ENCODE assay signal across 21 cellular contexts in genomic region chr2:15532996-15533395, GRCh38. TPM values are rescaled to one million over a fixed set of nuclear protein-coding genes. Genes with fewer than 3 reads are reported as not detected.
A peak's percentile ranks its signal among the peaks of the same experiment; 100 is the strongest.
DNase-seq lines count a peak whose midpoint lies in the region; FAIRE-seq and TF ChIP-seq lines count a peak whose summit lies in the region.
"Had no signal": no experiment of that assay in that cellular context is flagged by ENCODE, and none has a peak within 500 bp of the region (broad histone marks: within the 10 kb centered on the region; RNA-seq: fewer than 3 reads in every experiment).

No MANE protein-coding gene starts in this region.

- POLR2A ChIA-PET in H1 (lab: Charles Lee; ENCODE audit: partially characterized antibody): no interaction called here

- H3K27ac ChIP-seq in H1 (ENCODE audit: low read depth, low read length): no peak overlapping the region
- no peak overlapping the region for H3K27ac ChIP-seq in mesenchymal stem cell (ENCODE audit: low read length, poor library complexity, severe bottlenecking)
- H3K27ac ChIP-seq: BLaER1 treated with 17β-estradiol and CSF1 and Interleukin-3, amounts not matched to agents 10 nM and 100 nM; GM23248 had no signal

- no peak overlapping the region for H3K4me2 ChIP-seq in H1 (ENCODE audit: insufficient read depth in 1 of 2, low read depth in 2 of 2, low read length in 2 of 2)
- no peak overlapping the region for H3K4me2 ChIP-seq in mesenchymal stem cell (ENCODE audit: low read length, poor library complexity, severe bottlenecking)
- H3K4me2 ChIP-seq: BLaER1 treated with 17β-estradiol and CSF1 and Interleukin-3, amounts not matched to agents 10 nM and 100 nM had no signal

- H2BK12ac ChIP-seq in H1 (ENCODE audit: low read depth, low read length) (no peak overlapping the region), mesenchymal stem cell (ENCODE audit: low read length in 2 of 2) (no peak overlapping the region)

- H3K4me3 ChIP-seq in H1 (ENCODE audit: extremely low read depth in 1 of 4, insufficient read depth in 2 of 4, low read depth in 3 of 4, low read length in 4 of 4) (no peak overlapping the region), mesenchymal stem cell (ENCODE audit: insufficient read depth in 1 of 2, low read depth in 1 of 2, low read length in 2 of 2) (no peak overlapping the region)
- H3K4me3 ChIP-seq: BLaER1 treated with 17β-estradiol and CSF1 and Interleukin-3, amounts not matched to agents 10 nM and 100 nM; GM12878; GM23248; HAP-1 had no signal

- H3K9ac ChIP-seq in H1 (replicated peaks in 1 of 4; ENCODE audit: extremely low read depth in 1 of 4, low read depth in 3 of 4, low read length in 3 of 4): no peak overlapping the region
- H3K9ac ChIP-seq in mesenchymal stem cell (ENCODE audit: low read length): no peak overlapping the region
- H3K9ac ChIP-seq: BLaER1 treated with 17β-estradiol and CSF1 and Interleukin-3, amounts not matched to agents 10 nM and 100 nM; GM23248 had no signal

- H3K18ac ChIP-seq in H1 (ENCODE audit: extremely low read depth, low read length): no peak overlapping the region
- no peak overlapping the region for H3K18ac ChIP-seq in mesenchymal stem cell (ENCODE audit: low read depth in 1 of 2, low read length in 2 of 2)

- H2AK5ac ChIP-seq in H1 (ENCODE audit: low read depth, low read length) (no peak overlapping the region), mesenchymal stem cell (ENCODE audit: low read length, severe bottlenecking) (no peak overlapping the region)

- WGBS in H1 (ENCODE audit: extremely low coverage in 1 of 2, insufficient coverage in 1 of 2, insufficient read length in 1 of 2, insufficient replicate concordance in 2 of 2, low coverage in 1 of 2, low lambda C conversion rate in 2 of 2, missing lambda C conversion rate in 1 of 2), 2 experiments: 94% methylated on average over 5 of the region's 5 CpGs; no CpG with 5 or more reads in 1 of the 2 experiments
- 100% methylated on average over 1 of the region's 5 CpGs for WGBS in mesenchymal stem cell

- peaks cover 0 to 1% of the 10 kb centered on the region in 2 experiments for H4K20me1 ChIP-seq in H1 (replicated peaks in 1 of 2; ENCODE audit: control insufficient read depth in 1 of 2, insufficient read depth in 2 of 2, low read length in 2 of 2)
- H4K20me1 ChIP-seq: BLaER1 treated with 17β-estradiol and CSF1 and Interleukin-3, amounts not matched to agents 10 nM and 100 nM had no signal

- peaks cover under 1% of the 10 kb centered on the region; the same call in 1 of the 2 replicates for H3K23me2 ChIP-seq in H1 (ENCODE audit: low read depth, low read length)

- H3K4ac ChIP-seq in H1 (replicated peaks; ENCODE audit: insufficient read length, low read depth, low read length) (no peak overlapping the region), mesenchymal stem cell (ENCODE audit: low read depth in 1 of 2, low read length in 2 of 2) (no peak overlapping the region)

- H3K79me1 ChIP-seq in H1 (ENCODE audit: low read depth, low read length): no peaks in the 10 kb centered on the region; the same call in 1 of the 2 replicates
- peaks cover 18% of the 10 kb centered on the region for H3K79me1 ChIP-seq in mesenchymal stem cell (replicated peaks; ENCODE audit: low read length, poor library complexity, severe bottlenecking)

- H2BK15ac ChIP-seq in H1 (ENCODE audit: low read length) (no peak overlapping the region), mesenchymal stem cell (ENCODE audit: low read depth, poor library complexity, severe bottlenecking) (no peak overlapping the region)

- H4K91ac ChIP-seq in H1 (replicated peaks; ENCODE audit: insufficient read length, low read length): no peak overlapping the region
- H4K91ac ChIP-seq in mesenchymal stem cell (ENCODE audit: low read length): no peak overlapping the region

- H3K23ac ChIP-seq in H1 (ENCODE audit: insufficient read length) (no peak overlapping the region), mesenchymal stem cell (ENCODE audit: low read length in 2 of 2) (no peak overlapping the region)

- H3K14ac ChIP-seq in H1 (ENCODE audit: insufficient read length): no peak overlapping the region
- H3K14ac ChIP-seq in mesenchymal stem cell (ENCODE audit: low read length in 2 of 2): no peak overlapping the region

- H3K27me3 ChIP-seq in H1 (replicated peaks in 1 of 4; ENCODE audit: control insufficient read depth in 3 of 4, extremely low read depth in 1 of 4, insufficient read depth in 3 of 4, low read length in 3 of 4): no peaks in the 10 kb centered on the region
- no peaks in the 10 kb centered on the region for H3K27me3 ChIP-seq in mesenchymal stem cell (ENCODE audit: control insufficient read depth in 1 of 2, insufficient read depth in 1 of 2, low read length in 2 of 2)
- H3K27me3 ChIP-seq: BE2C; BLaER1 treated with 17β-estradiol and CSF1 and Interleukin-3, amounts not matched to agents 10 nM and 100 nM had no signal

- TF ChIP-seq RAD21 in H1 (IDR thresholded peaks at IDR 0.05 in 1 of 2, conservative IDR thresholded peaks at IDR 0.05 in 1 of 2; ENCODE audit: low read depth in 2 of 2, low read length in 2 of 2): no peak

- no peak for TF ChIP-seq EP300 in H1 (IDR thresholded peaks at IDR 0.05; ENCODE audit: borderline replicate concordance in 1 of 2, low read depth in 2 of 2, low read length in 2 of 2)

- CTCF ChIA-PET in H1 (lab: Charles Lee; ENCODE audit: partially characterized antibody): interaction anchor here (1.2 to 1.5 kb wide), 2 partner anchors 13 to 27 kb away, joined by 3 read pairs; no protein-coding TSS in a partner anchor

- H3K9me3 ChIP-seq in H1 (ENCODE audit: insufficient read depth in 2 of 2, low read depth in 1 of 2, low read length in 1 of 2): no peaks in the 10 kb centered on the region
- H3K9me3 ChIP-seq in mesenchymal stem cell (ENCODE audit: control insufficient read depth, low read length): no peaks in the 10 kb centered on the region
- H3K9me3 ChIP-seq: BE2C; BLaER1 treated with 17β-estradiol and CSF1 and Interleukin-3, amounts not matched to agents 10 nM and 100 nM; HAP-1 had no signal

- H3K79me2 ChIP-seq in H1 (ENCODE audit: control insufficient read depth in 1 of 2, insufficient read depth in 2 of 2, low read length in 2 of 2): no peaks in the 10 kb centered on the region

- H2AFZ ChIP-seq in H1 (ENCODE audit: low read length) (no peak overlapping the region), mesenchymal stem cell (ENCODE audit: low read depth, low read length) (no peak overlapping the region)
- H2AFZ ChIP-seq: GM23248 had no signal

- no peak for TF ChIP-seq CTCF in H1 (IDR thresholded peaks at IDR 0.05; ENCODE audit: control extremely low read depth in 1 of 3, insufficient read depth in 1 of 3, low read depth in 1 of 3, low read length in 3 of 3)

- H4K8ac ChIP-seq in H1 (ENCODE audit: extremely low read depth, insufficient read depth, low read length) (no peak overlapping the region), mesenchymal stem cell (ENCODE audit: low read length) (no peak overlapping the region)

- H3K4me1 ChIP-seq in H1 (replicated peaks in 1 of 4; ENCODE audit: control insufficient read depth in 3 of 4, insufficient read depth in 4 of 4, low read length in 3 of 4) (no peaks in the 10 kb centered on the region), mesenchymal stem cell (ENCODE audit: control insufficient read depth, insufficient read depth, low read depth, low read length) (no peaks in the 10 kb centered on the region)
- H3K4me1 ChIP-seq: BE2C; BLaER1 treated with 17β-estradiol and CSF1 and Interleukin-3, amounts not matched to agents 10 nM and 100 nM had no signal

- no peak overlapping the region for H2BK20ac ChIP-seq in H1 (ENCODE audit: low read length)

- peaks cover 0 to 3% (median 0%) of the 10 kb centered on the region in 4 experiments; a peak in 4 of 8 replicates for H3K36me3 ChIP-seq in H1 (ENCODE audit: control insufficient read depth in 2 of 4, insufficient read depth in 4 of 4, low read length in 3 of 4)
- peaks cover 2 to 52% of the 10 kb centered on the region in 2 experiments for H3K36me3 ChIP-seq in mesenchymal stem cell (ENCODE audit: control insufficient read depth in 1 of 2, insufficient read depth in 2 of 2, low read depth in 1 of 2, low read length in 2 of 2)

- H3K56ac ChIP-seq in H1 (replicated peaks; ENCODE audit: insufficient read length, low read depth, low read length): no peak overlapping the region

- DNase-seq in GM12891 (ENCODE audit: insufficient read length, low spot score) (no peak), H54 (ENCODE audit: insufficient read length, low spot score) (no peak), H1 (ENCODE audit: low read depth in 1 of 2, low spot score in 2 of 2) (no peak), mucosa of gallbladder (ENCODE audit: low spot score) (no peak), mesenchymal stem cell (no peak), UCSD-AML1 (lab: John Stamatoyannopoulos, UW; ENCODE audit: unreplicated experiment) (no peak)
- DNase-seq: ACHN; AML-193; BE2C; CD4-positive, alpha-beta T cell; CD8-positive, alpha-beta memory T cell; DMS 273 treated with DMSO at 0.1 percent for 48 hours; DMS79; EL; GDM1; GM23248; HFFc6 had no signal

- TF ChIP-seq POLR2A in GM12891 (IDR thresholded peaks at IDR 0.05; ENCODE audit: low read depth, low read length): no peak
- TF ChIP-seq POLR2A in H54 (IDR thresholded peaks at IDR 0.05; ENCODE audit: low read depth, low read length): no peak
- no peak for TF ChIP-seq POLR2A in H1 (IDR thresholded peaks at IDR 0.05; ENCODE audit: control extremely low read depth in 1 of 2, low read depth in 2 of 2, low read length in 2 of 2)

- H2BK120ac ChIP-seq in H1 (replicated peaks; ENCODE audit: low read depth, low read length) (no peak overlapping the region), mesenchymal stem cell (ENCODE audit: low read depth, low read length) (no peak overlapping the region)

- no peak overlapping the region for H4K5ac ChIP-seq in H1 (ENCODE audit: insufficient read length, low read depth, low read length)

- FAIRE-seq in GM12891 (lab: Jason Lieb, UNC) (peak; percentile 28), H54 (lab: Jason Lieb, UNC) (peak; percentile 23), H1 (lab: Jason Lieb, UNC) (peak; percentile 24)
- FAIRE-seq: D721Med, GM12878 had no signal

- no peak overlapping the region for H2BK5ac ChIP-seq in H1 (ENCODE audit: low read depth, low read length)
- no peak overlapping the region for H2BK5ac ChIP-seq in mesenchymal stem cell (ENCODE audit: low read depth, low read length, poor library complexity, severe bottlenecking)

RNA-seq across cellular contexts. Expression of gene NBAS, which starts 28.1 kb away (rescaled TPM):
- 17.7 TPM for polyA plus RNA-seq in GM12891 (2012; ENCODE audit: low read depth, missing spikeins)
- 34.1 and 34.8 TPM in 2 replicates for total RNA-seq in H1 (2021; fragmentation: NEBNext Ultra II Directional; extraction: Animal tissue kit (Norgen Biotek cat#: 25700))
- 16.4 and 19.6 TPM in 2 replicates for polyA plus RNA-seq in H1 (2011; rRNA removed)
- 17.7 TPM for polyA plus RNA-seq in H1 (2011; cell fraction: cytosol; rRNA removed)
- 25.9 TPM for polyA plus RNA-seq in H1 (2011; cell fraction: nucleus; rRNA removed)
- polyA plus RNA-seq in H1 (2012, experiment 1 of 2): 25.7 to 28.6 TPM (median 27.5 TPM) in 4 replicates
- 2.4 TPM for polyA plus RNA-seq in H1 (2012, experiment 2 of 2)
- 25.4 TPM for polyA plus RNA-seq in H1 (2013, experiment 1 of 2)
- polyA plus RNA-seq in H1 (2013, experiment 2 of 2): 23.0 TPM
- polyA minus RNA-seq in H1 (2011; rRNA and poly(A)+ RNA removed): 70.8 and 84.9 TPM in 2 replicates
- polyA minus RNA-seq in H1 (2011; cell fraction: cytosol; rRNA and poly(A)+ RNA removed): 22.2 TPM
- polyA minus RNA-seq in H1 (2011; cell fraction: nucleus; rRNA and poly(A)+ RNA removed): 56.0 TPM
- total RNA-seq in mucosa of gallbladder: 52.7 TPM
- polyA plus RNA-seq in mesenchymal stem cell (2013, experiment 1 of 2): 22.8 TPM
- polyA plus RNA-seq in mesenchymal stem cell (2013, experiment 2 of 2): 22.6 TPM

RNA-seq across cellular contexts. Expression of gene DDX1, which starts 58.7 kb away (rescaled TPM):
- polyA plus RNA-seq in GM12891 (2012; ENCODE audit: low read depth, missing spikeins): 60.9 TPM
- 155 and 161 TPM in 2 replicates for total RNA-seq in H1 (2021; fragmentation: NEBNext Ultra II Directional; extraction: Animal tissue kit (Norgen Biotek cat#: 25700))
- polyA plus RNA-seq in H1 (2011; rRNA removed): 28.3 and 51.1 TPM in 2 replicates
- polyA plus RNA-seq in H1 (2011; cell fraction: cytosol; rRNA removed): 90.9 TPM
- 15.6 TPM for polyA plus RNA-seq in H1 (2011; cell fraction: nucleus; rRNA removed)
- polyA plus RNA-seq in H1 (2012, experiment 1 of 2): 92.5 to 157 TPM (median 115 TPM) in 4 replicates
- 11.4 TPM for polyA plus RNA-seq in H1 (2012, experiment 2 of 2)
- polyA plus RNA-seq in H1 (2013, experiment 1 of 2): 87.2 TPM
- 85.0 TPM for polyA plus RNA-seq in H1 (2013, experiment 2 of 2)
- 46.2 and 64.7 TPM in 2 replicates for polyA minus RNA-seq in H1 (2011; rRNA and poly(A)+ RNA removed)
- 44.8 TPM for polyA minus RNA-seq in H1 (2011; cell fraction: cytosol; rRNA and poly(A)+ RNA removed)
- polyA minus RNA-seq in H1 (2011; cell fraction: nucleus; rRNA and poly(A)+ RNA removed): 44.1 TPM
- total RNA-seq in mucosa of gallbladder: 69.1 TPM
- 92.2 TPM for polyA plus RNA-seq in mesenchymal stem cell (2013, experiment 1 of 2)
- 94.3 TPM for polyA plus RNA-seq in mesenchymal stem cell (2013, experiment 2 of 2)
